9 cellular contexts compared by ENCODE assay signal in genomic region chr5:32280656-32281081, GRCh38. TPM values are rescaled to one million over a fixed set of nuclear protein-coding genes. Genes with fewer than 3 reads are reported as not detected.
DNase-seq lines count a peak whose midpoint lies in the region; ATAC-seq and TF ChIP-seq lines count a peak whose summit lies in the region.
"Had no signal": no experiment of that assay in that cellular context is flagged by ENCODE, and none has a peak within 500 bp of the region (broad histone marks: within the 10 kb centered on the region; RNA-seq: fewer than 3 reads in every experiment).

No MANE protein-coding gene starts in this region.

- H3K27me3 ChIP-seq in esophagus squamous epithelium (no peaks in the 10 kb centered on the region), right atrium auricular region (no peaks in the 10 kb centered on the region)

- TF ChIP-seq POLR2A in esophagus squamous epithelium (IDR thresholded peaks at IDR 0.05), result no peak

- intact Hi-C loops in esophagus squamous epithelium (cut with DNase I), result no loop called here

- peak overlapping the region; percentile 71 for H3K4me3 Mint-ChIP-seq in central memory CD8-positive, alpha-beta T cell

- no peak overlapping the region for H3K4me3 ChIP-seq in esophagus squamous epithelium
- no peak overlapping the region for H3K4me3 ChIP-seq in right atrium auricular region

- no peak for DNase-seq in central memory CD8-positive, alpha-beta T cell (ENCODE audit: low spot score in 2 of 2)
- no peak for DNase-seq in esophagus squamous epithelium (lab: John Stamatoyannopoulos, UW)
- no peak for DNase-seq in right atrium auricular region (ENCODE audit: low spot score)
- no peak for DNase-seq in HT-29 (ENCODE audit: low spot score)
- no peak for DNase-seq in pons (ENCODE audit: low spot score)
- DNase-seq: NCI-H524 treated with DMSO at 0.1 percent for 48 hours had no signal

- H3K9me3 Mint-ChIP-seq in central memory CD8-positive, alpha-beta T cell, result no peaks in the 10 kb centered on the region

- H3K27ac ChIP-seq in esophagus squamous epithelium, result no peak overlapping the region
- no peak overlapping the region for H3K27ac ChIP-seq in right atrium auricular region

- H3K9me3 ChIP-seq in esophagus squamous epithelium (no peaks in the 10 kb centered on the region), right atrium auricular region (no peaks in the 10 kb centered on the region)

- peaks cover 0 to 5% (median 0%) of the 10 kb centered on the region in 3 donors for H3K36me3 ChIP-seq in esophagus squamous epithelium
- no peaks in the 10 kb centered on the region for H3K36me3 ChIP-seq in right atrium auricular region

- ATAC-seq in GM18508 (IDR thresholded peaks at IDR 0.05; ENCODE audit: insufficient read depth, unreplicated experiment) (peak; percentile 89), GM21423 (IDR thresholded peaks at IDR 0.05; ENCODE audit: unreplicated experiment) (peak; percentile 88), HG03432 (IDR thresholded peaks at IDR 0.05; ENCODE audit: unreplicated experiment) (peak; percentile 88)
- peak; percentile 31 for ATAC-seq in central memory CD8-positive, alpha-beta T cell (replicated peaks; ENCODE audit: extremely low read depth, poor library complexity, severe bottlenecking)

- WGBS in esophagus squamous epithelium, 2 donors, result 70 to 74% methylated on average over 5 of the region's 5 CpGs

- TF ChIP-seq CTCF in esophagus squamous epithelium (IDR thresholded peaks at IDR 0.05) (no peak), right atrium auricular region (IDR thresholded peaks at IDR 0.05) (no peak)

- H3K27ac Mint-ChIP-seq in central memory CD8-positive, alpha-beta T cell (ENCODE audit: low read depth), result peak overlapping the region; percentile 89

- no peaks in the 10 kb centered on the region for H3K27me3 Mint-ChIP-seq in central memory CD8-positive, alpha-beta T cell

- H3K36me3 Mint-ChIP-seq in central memory CD8-positive, alpha-beta T cell (ENCODE audit: insufficient read depth), result peaks cover 7% of the 10 kb centered on the region

- H3K4me1 ChIP-seq in esophagus squamous epithelium, result peaks cover 13 to 85% (median 25%) of the 10 kb centered on the region in 3 donors
- peaks cover 0 to 25% of the 10 kb centered on the region in 2 donors for H3K4me1 ChIP-seq in right atrium auricular region

- H3K4me1 Mint-ChIP-seq in central memory CD8-positive, alpha-beta T cell, result peaks cover 56% of the 10 kb centered on the region

RNA-seq across cellular contexts. Expression of gene MTMR12, which starts 32.1 kb away (rescaled TPM):
- 10 to 100 TPM; 13.8 to 27.5 (median 17.4) TPM for total RNA-seq in esophagus squamous epithelium
- 10 to 100 TPM; 12.6 to 25.5 TPM for total RNA-seq in right atrium auricular region
- total RNA-seq in HT-29 (2014; rRNA removed; shearing (Covaris generic)), result 10.4 and 13.1 TPM in 2 replicates

Comparison
In these comparisons a context has a peak if more than half of its experiments do, and no peak if none do; other contexts are left out.
1. ATAC-seq: peak in every context shown above with its lines; median percentile 89 in GM18508; 88 in GM21423; 88 in HG03432; 31 in central memory CD8-positive, alpha-beta T cell.